In the genomic region with DNA sequence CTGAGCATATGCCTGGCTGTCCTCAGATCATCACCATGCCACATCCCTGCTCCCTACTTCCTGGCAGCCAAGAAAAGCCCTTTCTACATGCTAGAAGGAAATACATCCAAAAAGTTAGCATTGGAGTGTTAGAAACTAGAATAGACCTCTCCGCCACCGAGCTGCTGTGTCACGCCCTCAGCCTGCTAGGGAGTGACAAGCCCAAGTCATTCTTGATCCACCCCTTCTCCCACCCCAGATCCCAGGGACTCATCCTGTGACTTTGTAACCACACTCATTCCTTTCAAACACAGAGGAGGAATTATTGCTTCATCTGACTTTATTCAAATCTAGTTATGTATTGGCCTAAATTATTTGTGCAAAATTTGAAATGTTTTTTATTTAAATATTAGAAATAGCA, we compare ENCODE assay signal across 2 cellular contexts.
TF ChIP-seq lines count a peak whose summit lies in the region.

No MANE protein-coding gene starts in this region.

TF ChIP-seq in IMR-90, 13 proteins besides CTCF, POLR2A, EP300 and RAD21:
- TF ChIP-seq SMC3 (IDR thresholded peaks at IDR 0.05; ENCODE audit: low read depth, low read length) = no peak
- TF ChIP-seq, protein P1, sequence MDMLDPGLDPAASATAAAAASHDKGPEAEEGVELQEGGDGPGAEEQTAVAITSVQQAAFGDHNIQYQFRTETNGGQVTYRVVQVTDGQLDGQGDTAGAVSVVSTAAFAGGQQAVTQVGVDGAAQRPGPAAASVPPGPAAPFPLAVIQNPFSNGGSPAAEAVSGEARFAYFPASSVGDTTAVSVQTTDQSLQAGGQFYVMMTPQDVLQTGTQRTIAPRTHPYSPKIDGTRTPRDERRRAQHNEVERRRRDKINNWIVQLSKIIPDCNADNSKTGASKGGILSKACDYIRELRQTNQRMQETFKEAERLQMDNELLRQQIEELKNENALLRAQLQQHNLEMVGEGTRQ (IDR thresholded peaks at IDR 0.05; ENCODE audit: low read depth, low read length) = no peak
- TF ChIP-seq MXI1 (IDR thresholded peaks at IDR 0.05; ENCODE audit: borderline replicate concordance, low read depth, low read length) = no peak
- TF ChIP-seq FOS (IDR thresholded peaks at IDR 0.05; ENCODE audit: low read depth, low read length) = no peak
- no peak for TF ChIP-seq CHD1 (IDR thresholded peaks at IDR 0.05; ENCODE audit: low read depth, low read length)
- TF ChIP-seq RCOR1 (IDR thresholded peaks at IDR 0.05; ENCODE audit: insufficient replicate concordance, low read length) = no peak
- no peak for TF ChIP-seq NFE2L2 (IDR thresholded peaks at IDR 0.05; ENCODE audit: low read depth, low read length)

TF ChIP-seq in endothelial cell of umbilical vein, 7 proteins besides CTCF, POLR2A, EP300 and RAD21:
- no peak for TF ChIP-seq GATA2 (IDR thresholded peaks at IDR 0.05; ENCODE audit: insufficient read depth, insufficient read length, low read depth, low read length)
- TF ChIP-seq MYC (IDR thresholded peaks at IDR 0.05; ENCODE audit: low read depth, low read length) = no peak
- no peak for TF ChIP-seq JUN (IDR thresholded peaks at IDR 0.05; ENCODE audit: borderline replicate concordance, insufficient read depth, insufficient read length, low read depth)
- TF ChIP-seq POLR2AphosphoS5 (IDR thresholded peaks at IDR 0.05; ENCODE audit: insufficient read depth, low read depth, low read length) = no peak
- no peak for TF ChIP-seq EZH2 (IDR thresholded peaks at IDR 0.05; ENCODE audit: borderline replicate concordance, low read depth, low read length, severe bottlenecking)
- TF ChIP-seq, protein P2, sequence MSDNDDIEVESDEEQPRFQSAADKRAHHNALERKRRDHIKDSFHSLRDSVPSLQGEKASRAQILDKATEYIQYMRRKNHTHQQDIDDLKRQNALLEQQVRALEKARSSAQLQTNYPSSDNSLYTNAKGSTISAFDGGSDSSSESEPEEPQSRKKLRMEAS (IDR thresholded peaks at IDR 0.05; ENCODE audit: insufficient read depth, insufficient read length) = no peak
- no peak for TF ChIP-seq FOS (IDR thresholded peaks at IDR 0.05; ENCODE audit: borderline replicate concordance, insufficient read depth, low read length)
